34 cellular contexts compared by ENCODE assay signal in the genomic region with DNA sequence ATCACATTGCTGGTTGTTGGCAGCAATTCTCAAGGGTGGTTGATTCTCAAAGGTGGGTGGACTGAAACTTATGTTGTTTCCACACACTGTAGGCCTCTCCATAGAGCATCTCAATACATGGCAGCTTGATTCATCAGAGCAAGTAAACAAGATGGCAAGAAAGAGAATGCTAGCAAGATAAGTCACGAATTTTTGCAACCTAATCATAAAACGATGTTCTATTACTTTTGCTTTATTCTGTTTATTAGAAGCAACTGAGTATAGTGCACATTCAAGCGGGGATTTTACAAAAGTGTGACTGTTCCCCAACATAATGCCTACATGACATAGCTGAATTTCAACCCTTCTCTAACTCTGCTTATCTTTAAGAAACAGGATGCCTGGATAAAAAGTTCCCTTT.
"Had no signal": no experiment of that assay in that cellular context is flagged by ENCODE, and none has a peak within 500 bp of the region (broad histone marks: within the 10 kb centered on the region; RNA-seq: fewer than 3 reads in every experiment).

No MANE protein-coding gene starts in this region.

- ATAC-seq: activated CD8-positive, alpha-beta T cell treated with anti-CD3 and anti-CD28 coated beads for 36 hours; activated naive CD4-positive, alpha-beta T cell treated with anti-CD3 and anti-CD28 coated beads, Interleukin-2, amount 50 U/mL, for 72 hours; activated T-cell treated with anti-CD3 and anti-CD28 coated beads, Interleukin-2, amount 50 U/mL, for 4 hours; activated T-cell treated with anti-CD3 and anti-CD28 coated beads, Interleukin-2, amount 50 U/mL, for 72 hours; activated T-helper 17 cell treated with anti-CD3 and anti-CD28 coated beads, Interleukin-2, amount 50 U/mL, for 72 hours; body of pancreas had no signal

- H3K9me3 ChIP-seq: adrenal gland, body of pancreas had no signal

- H3K4me1 ChIP-seq: adrenal gland, body of pancreas, breast epithelium had no signal

- H3K36me3 ChIP-seq: adrenal gland, brain microvascular endothelial cell, breast epithelium had no signal

- FAIRE-seq: astrocyte, TTC549 had no signal

- H3K27me3 ChIP-seq: adrenal gland, body of pancreas, brain microvascular endothelial cell, breast epithelium had no signal

- H3K4me3 ChIP-seq: adrenal gland, body of pancreas, breast epithelium had no signal

- DNase-seq: activated B cell treated with CpG ODN at 0.5 μM for 24 hours; activated CD4-positive, alpha-beta memory T cell treated with anti-CD3 and anti-CD28 coated beads for 36 hours; activated CD4-positive, alpha-beta T cell treated with anti-CD3 and anti-CD28 coated beads for 4 hours; activated CD4-positive, alpha-beta T cell treated with anti-CD3 and anti-CD28 coated beads, Interleukin-2, amount 10 ng/mL, durations not matched to agents 24 days and 14 days; activated CD4-positive, alpha-beta T cell treated with anti-CD3 and anti-CD28 coated beads, Interleukin-2, amount 50 U/mL, for 1 hour; activated CD4-positive, alpha-beta T cell treated with anti-CD3 and anti-CD28 coated beads, Interleukin-2, amount 50 U/mL, for 4 hours; activated CD4-positive, CD25-positive, alpha-beta regulatory T cell treated with anti-CD3 and anti-CD28 coated beads, Interleukin-2, amount 50 U/mL, for 72 hours; activated CD8-positive, alpha-beta memory T cell treated with anti-CD3 and anti-CD28 coated beads, Interleukin-2, amount 50 U/mL, for 4 hours; activated CD8-positive, alpha-beta T cell treated with anti-CD3 and anti-CD28 coated beads for 36 hours; activated effector memory CD4-positive, alpha-beta T cell treated with anti-CD3 and anti-CD28 coated beads, Interleukin-2, amount 50 U/mL, for 16 hours; activated gamma-delta T cell treated with Interleukin-2 at 50 U/mL for 16 hours; activated naive CD4-positive, alpha-beta T cell; activated naive CD4-positive, alpha-beta T cell treated with anti-CD3 and anti-CD28 coated beads for 36 hours; activated naive CD4-positive, alpha-beta T cell treated with anti-CD3 and anti-CD28 coated beads, Interleukin-2, amount 50 U/mL, for 16 hours; activated naive CD8-positive, alpha-beta T cell treated with anti-CD3 and anti-CD28 coated beads for 36 hours; activated T-cell treated with anti-CD3 and anti-CD28 coated beads for 4 hours; activated T-cell treated with anti-CD3 and anti-CD28 coated beads, Interleukin-2, amount 50 U/mL, for 1 hour; activated T-cell treated with anti-CD3 and anti-CD28 coated beads, Interleukin-2, amount 50 U/mL, for 4 hours; activated T-cell treated with anti-CD3 and anti-CD28 coated beads, Interleukin-2, amount 50 U/mL, for 72 hours; adrenal gland; amniotic stem cell; aorta; body of pancreas; brain microvascular endothelial cell; caudate nucleus; cerebellar nuclear complex; T-helper 2 cell; T-helper 9 cell had no signal

- H3K27ac ChIP-seq: adrenal gland, body of pancreas, brain microvascular endothelial cell, breast epithelium, VCaP had no signal
